1 cellular context compared by ENCODE assay signal in the genomic region with DNA sequence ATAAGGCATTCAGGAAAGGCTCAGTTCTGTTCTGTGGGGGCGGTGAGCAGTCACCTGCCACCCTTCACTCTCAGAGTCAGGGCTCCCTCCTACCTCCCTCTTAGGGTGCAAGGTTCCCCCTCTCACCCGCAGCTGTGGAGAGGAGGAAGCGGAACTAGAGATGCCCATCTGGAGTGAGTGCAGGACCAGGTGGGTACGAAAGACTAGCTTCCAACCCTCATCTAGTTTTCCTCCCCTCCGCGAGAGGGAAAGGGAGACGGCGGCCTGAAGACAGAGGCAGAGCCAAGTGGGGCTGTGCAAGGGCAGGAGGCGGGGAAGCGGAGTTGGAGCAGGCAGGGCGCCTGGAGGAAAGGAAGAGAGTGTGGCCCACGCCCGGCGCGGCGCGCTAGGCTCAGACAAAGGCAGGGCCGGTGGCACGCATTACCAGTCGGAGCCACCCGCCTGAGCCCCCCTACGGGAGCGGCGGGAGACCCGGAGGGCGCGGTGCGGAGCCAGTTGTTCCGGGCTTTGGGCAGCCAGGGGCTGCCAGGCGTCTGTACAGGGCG.
TF ChIP-seq lines count a peak whose summit lies in the region.

No MANE protein-coding gene starts in this region.

TF ChIP-seq in K562, 482 proteins besides CTCF, POLR2A, EP300 and RAD21:
- TF ChIP-seq MYC (IDR thresholded peaks at IDR 0.05; ENCODE audit: low read depth, low read length) (no peak), MYC (CRISPR knock-in tag; IDR thresholded peaks at IDR 0.05; ENCODE audit: borderline replicate concordance, low read depth) (0 out of 2 replicates have a peak, but pooled peaks have one; percentile 49), POLR2B (IDR thresholded peaks at IDR 0.05; ENCODE audit: low read depth, partially characterized antibody) (no peak)
- TF ChIP-seq, protein P1, sequence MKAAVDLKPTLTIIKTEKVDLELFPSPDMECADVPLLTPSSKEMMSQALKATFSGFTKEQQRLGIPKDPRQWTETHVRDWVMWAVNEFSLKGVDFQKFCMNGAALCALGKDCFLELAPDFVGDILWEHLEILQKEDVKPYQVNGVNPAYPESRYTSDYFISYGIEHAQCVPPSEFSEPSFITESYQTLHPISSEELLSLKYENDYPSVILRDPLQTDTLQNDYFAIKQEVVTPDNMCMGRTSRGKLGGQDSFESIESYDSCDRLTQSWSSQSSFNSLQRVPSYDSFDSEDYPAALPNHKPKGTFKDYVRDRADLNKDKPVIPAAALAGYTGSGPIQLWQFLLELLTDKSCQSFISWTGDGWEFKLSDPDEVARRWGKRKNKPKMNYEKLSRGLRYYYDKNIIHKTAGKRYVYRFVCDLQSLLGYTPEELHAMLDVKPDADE (conservative IDR thresholded peaks at IDR 0.05; ENCODE audit: control insufficient read depth, low read depth, low read length) = peak; percentile 36; the same call in 1 of the 2 replicates
- TF ChIP-seq, protein P2, sequence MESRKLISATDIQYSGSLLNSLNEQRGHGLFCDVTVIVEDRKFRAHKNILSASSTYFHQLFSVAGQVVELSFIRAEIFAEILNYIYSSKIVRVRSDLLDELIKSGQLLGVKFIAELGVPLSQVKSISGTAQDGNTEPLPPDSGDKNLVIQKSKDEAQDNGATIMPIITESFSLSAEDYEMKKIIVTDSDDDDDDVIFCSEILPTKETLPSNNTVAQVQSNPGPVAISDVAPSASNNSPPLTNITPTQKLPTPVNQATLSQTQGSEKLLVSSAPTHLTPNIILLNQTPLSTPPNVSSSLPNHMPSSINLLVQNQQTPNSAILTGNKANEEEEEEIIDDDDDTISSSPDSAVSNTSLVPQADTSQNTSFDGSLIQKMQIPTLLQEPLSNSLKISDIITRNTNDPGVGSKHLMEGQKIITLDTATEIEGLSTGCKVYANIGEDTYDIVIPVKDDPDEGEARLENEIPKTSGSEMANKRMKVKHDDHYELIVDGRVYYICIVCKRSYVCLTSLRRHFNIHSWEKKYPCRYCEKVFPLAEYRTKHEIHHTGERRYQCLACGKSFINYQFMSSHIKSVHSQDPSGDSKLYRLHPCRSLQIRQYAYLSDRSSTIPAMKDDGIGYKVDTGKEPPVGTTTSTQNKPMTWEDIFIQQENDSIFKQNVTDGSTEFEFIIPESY (CRISPR knock-in tag; IDR thresholded peaks at IDR 0.05) = peak; percentile 81; the same call in 1 of the 2 replicates
